ENCODE assay signal across 8 cellular contexts in the genomic region with DNA sequence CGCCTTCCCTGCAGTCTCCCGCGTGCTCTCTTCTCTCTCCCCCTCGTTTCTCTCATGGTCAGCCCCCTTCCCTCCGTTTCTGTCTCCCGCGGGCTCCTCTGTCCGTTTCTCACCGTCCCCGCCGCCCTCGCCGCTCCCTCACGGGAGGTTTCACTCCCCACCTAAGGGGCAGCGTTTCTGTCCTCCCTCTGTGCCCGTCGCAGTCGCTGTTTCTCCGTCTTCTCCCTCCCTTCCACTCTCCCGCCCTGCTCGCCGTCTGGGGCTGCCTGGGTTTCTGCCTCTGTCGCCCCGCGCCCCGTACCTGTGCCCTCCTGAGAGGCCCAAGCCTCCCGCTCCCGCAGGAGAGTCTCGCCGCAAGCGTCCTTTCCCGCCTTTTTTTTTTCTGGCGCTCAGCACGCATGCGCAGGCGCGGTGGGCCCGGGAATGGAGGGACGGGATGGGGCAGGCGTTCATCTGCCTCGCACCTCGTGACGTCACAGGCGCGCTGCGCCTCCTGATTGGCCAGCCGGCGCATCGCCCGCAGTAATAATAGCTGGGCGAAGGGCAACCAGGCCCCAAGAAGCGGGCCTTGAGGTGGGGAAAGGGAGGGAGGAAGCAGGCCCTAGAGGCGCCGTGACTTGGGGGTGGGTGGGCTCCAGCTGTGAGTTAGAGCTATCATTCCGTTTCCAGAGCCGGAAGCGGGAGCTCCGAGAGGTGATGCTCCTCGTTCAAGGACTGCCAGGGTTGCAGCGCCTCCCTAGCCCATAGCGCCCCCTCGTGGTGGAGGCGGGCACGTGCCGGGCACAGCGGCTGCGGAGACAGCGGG. TPM values are rescaled to one million over a fixed set of nuclear protein-coding genes. Genes with fewer than 3 reads are reported as not detected.
A peak's percentile ranks its signal among the peaks of the same experiment; 100 is the strongest.
DNase-seq lines count a peak whose midpoint lies in the region; ATAC-seq, FAIRE-seq and TF ChIP-seq lines count a peak whose summit lies in the region.

No MANE protein-coding gene starts in this region.

- DNase-seq in AG04450 (ENCODE audit: low read depth, low spot score) (peak; percentile 80), NCI-H2171 (lab: John Stamatoyannopoulos, UW) (peak; percentile 75), bronchial epithelial cell (ENCODE audit: low read depth) (peak; percentile 70), islet precursor cell (peak; percentile 90)
- DNase-seq in stimulated activated CD4-positive, alpha-beta T cell treated with anti-CD3 and anti-CD28 coated beads, Interleukin-12 subunit alpha, Interleukin-12 subunit beta, amount 100 ng/mL, for 4 hours: peak; percentile 94

- ATAC-seq in GM18867 (IDR thresholded peaks at IDR 0.05; ENCODE audit: unreplicated experiment) (peak; percentile 87), HG03135 (IDR thresholded peaks at IDR 0.05; ENCODE audit: unreplicated experiment) (peak; percentile 90)

- peak; percentile 96 for TF ChIP-seq CTCF in AG04450 (IDR thresholded peaks at IDR 0.05; ENCODE audit: low read depth, low read length)
- peak; percentile 95 for TF ChIP-seq CTCF in WI38 (IDR thresholded peaks at IDR 0.05; ENCODE audit: low read depth, low read length)
- peak; percentile 94 for TF ChIP-seq CTCF in bronchial epithelial cell (IDR thresholded peaks at IDR 0.05; ENCODE audit: insufficient read depth, low read length, severe bottlenecking)

- H3K36me3 ChIP-seq in bronchial epithelial cell (ENCODE audit: control insufficient read depth, insufficient read depth, low read length): no peaks in the 10 kb centered on the region

- peaks cover 7% of the 10 kb centered on the region; the same call in 1 of the 2 replicates for H3K9me3 ChIP-seq in AG04450 (ENCODE audit: control insufficient read depth, insufficient read depth, low read length)

- FAIRE-seq in bronchial epithelial cell (lab: Jason Lieb, UNC): no peak

- H3K4me3 ChIP-seq in AG04450 (ENCODE audit: low read depth, low read length) (peak overlapping the region; percentile 69), WI38 (ENCODE audit: low read depth, low read length) (peak overlapping the region; percentile 57), bronchial epithelial cell (ENCODE audit: low read depth, low read length) (peak overlapping the region; percentile 24)

- H3K27me3 ChIP-seq in AG04450 (ENCODE audit: control insufficient read depth, insufficient read depth, low read length) (no peaks in the 10 kb centered on the region), bronchial epithelial cell (ENCODE audit: control insufficient read depth, insufficient read depth, low read length) (no peaks in the 10 kb centered on the region)

- POLR2A ChIA-PET in AG04450 (lab: Yijun Ruan, JAX): interaction anchor here (0.6 to 1.4 kb wide), 15 partner anchors 16 to 362 kb away, joined by 3 to 18 read pairs (median 4); partner anchors contain the start of genes HSPBP1, ISOC2, KMT5C and NAT14

- CTCF ChIA-PET in AG04450 (lab: Charles Lee): interaction anchor here (0.5 to 2.9 kb wide), 61 partner anchors 10 to 900 kb away, joined by 3 to 144 read pairs (median 4); partner anchors contain the start of genes FIZ1, ISOC2, NAT14 and SSC5D

- no peak overlapping the region for H3K27ac ChIP-seq in AG04450 (ENCODE audit: low read depth, low read length)

RNA-seq across cellular contexts. Expression of gene SSC5D, which starts 15.4 kb away (rescaled TPM):
- polyA plus RNA-seq in AG04450 (2011; rRNA removed): 2.1 and 3.1 TPM in 2 replicates
- 4.9 TPM in 2 replicates for polyA minus RNA-seq in AG04450 (2011; rRNA and poly(A)+ RNA removed)
- total RNA-seq in bronchial epithelial cell: under 0.01 and 0.26 TPM in 2 replicates

RNA-seq across cellular contexts. Expression of gene NAT14, which starts 18.7 kb away (rescaled TPM):
- 19.4 and 30.6 TPM in 2 replicates for polyA plus RNA-seq in AG04450 (2011; rRNA removed)
- polyA minus RNA-seq in AG04450 (2011; rRNA and poly(A)+ RNA removed): 7.1 and 8.0 TPM in 2 replicates
- total RNA-seq in bronchial epithelial cell: 2.4 and 3.5 TPM in 2 replicates

RNA-seq across cellular contexts. Expression of gene ZNF628, which starts 27.2 kb away (rescaled TPM):
- polyA plus RNA-seq in AG04450 (2011; rRNA removed): 0.12 and 0.31 TPM in 2 replicates
- polyA minus RNA-seq in AG04450 (2011; rRNA and poly(A)+ RNA removed): 0.35 and 0.46 TPM in 2 replicates
- total RNA-seq in bronchial epithelial cell: 0.79 and 1.0 TPM in 2 replicates

RNA-seq across cellular contexts. Expression of gene SBK2, which starts 33.3 kb away (rescaled TPM):
- 0.10 and 0.15 TPM in 2 replicates for polyA plus RNA-seq in AG04450 (2011; rRNA removed)
- not detected in 2 replicates for polyA minus RNA-seq in AG04450 (2011; rRNA and poly(A)+ RNA removed)
- not detected in 2 replicates for total RNA-seq in bronchial epithelial cell

RNA-seq across cellular contexts. Expression of gene C19orf85, which starts 39.1 kb away (rescaled TPM):
- polyA plus RNA-seq in AG04450 (2011; rRNA removed): not detected in 2 replicates
- not detected in 2 replicates for polyA minus RNA-seq in AG04450 (2011; rRNA and poly(A)+ RNA removed)
- total RNA-seq in bronchial epithelial cell: not detected in 2 replicates
